In the genomic region with DNA sequence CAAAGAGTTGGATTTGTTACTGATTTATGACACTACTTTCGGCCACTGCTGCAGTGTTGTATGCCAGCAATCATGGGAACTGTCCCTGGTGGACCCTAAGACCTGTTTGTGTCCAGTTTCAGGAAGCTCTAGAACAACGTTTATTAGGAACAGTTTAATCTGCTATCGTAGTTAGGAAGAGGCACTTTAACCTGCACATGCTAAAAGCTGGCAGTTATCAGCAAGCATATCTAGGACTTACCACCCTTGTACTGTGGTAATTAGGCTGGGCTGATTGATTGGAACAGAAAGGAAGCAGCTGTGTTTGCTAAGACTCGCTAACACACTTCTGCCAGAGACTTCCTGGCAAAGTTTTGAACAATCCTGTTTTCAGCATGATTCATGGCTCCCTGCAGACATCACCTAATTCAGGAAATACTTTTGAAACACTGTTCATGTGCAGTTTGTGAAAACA, we compare ENCODE assay signal across 8 cellular contexts. TPM values are rescaled to one million over a fixed set of nuclear protein-coding genes. Genes with fewer than 3 reads are reported as not detected.
DNase-seq lines count a peak whose midpoint lies in the region; ATAC-seq and TF ChIP-seq lines count a peak whose summit lies in the region.
"Not testable (repeated sequence)": the region's sequence is repeated elsewhere in the genome, so short reads cannot be mapped to it uniquely, and the experiment has no call there.

No MANE protein-coding gene starts in this region.

- H3K27ac Mint-ChIP-seq in activated T-helper 17 cell treated with anti-CD3 and anti-CD28 coated beads, Interleukin-2, amount 50 U/mL, for 72 hours: peak overlapping the region; percentile 52

- H3K36me3 ChIP-seq in A673 (ENCODE audit: insufficient read depth, low read length, poor library complexity, severe bottlenecking); PC-3 (ENCODE audit: low read depth, low read length): not testable (repeated sequence)
- H3K36me3 ChIP-seq in trophoblast cell (ENCODE audit: control insufficient read depth in 1 of 2, insufficient read depth in 2 of 2, low read length in 2 of 2): peaks cover 12 to 26% of the 10 kb centered on the region in 2 experiments

- CTCF ChIA-PET in A673 (lab: Charles Lee); PC-3 (lab: Charles Lee): not testable (repeated sequence)

- BruUV-seq in A673 (replicated peaks; lab: Mats Ljungman, UMichigan); PC-3 (replicated peaks; lab: Mats Ljungman, UMichigan): not testable (repeated sequence)

- POLR2A ChIA-PET in A673 (lab: Charles Lee; ENCODE audit: low non-redundant PET); PC-3 (lab: Charles Lee; ENCODE audit: unreplicated experiment): not testable (repeated sequence)

- DNase-seq in A673 (ENCODE audit: low spot score) (peak; percentile 75), GF-D8 (lab: John Stamatoyannopoulos, UW) (peak; percentile 78), NCI-H1105 treated with DMSO at 0.1 percent for 48 hours (lab: John Stamatoyannopoulos, UW) (peak; percentile 77), PC-3 (peak; percentile 69), kidney glomerular epithelial cell (lab: John Stamatoyannopoulos, UW) (peak; percentile 19), trophoblast cell (peak; percentile 31 to 61)

- H3F3A ChIP-seq in PC-3 (ENCODE audit: low read length, unreplicated experiment): not testable (repeated sequence)

- not testable (repeated sequence) for H4K8ac ChIP-seq in trophoblast cell (ENCODE audit: low read depth, low read length)

- not testable (repeated sequence) for H3K79me2 ChIP-seq in PC-3 (ENCODE audit: low read length); trophoblast cell (ENCODE audit: control insufficient read depth, insufficient read depth, low read length, poor library complexity)

- H3K9me3 ChIP-seq in A673 (ENCODE audit: low read depth, low read length, poor library complexity, severe bottlenecking); PC-3 (ENCODE audit: low read length); trophoblast cell (ENCODE audit: insufficient read depth, low read depth, low read length): not testable (repeated sequence)

- H3K9me2 ChIP-seq in PC-3 (replicated peaks; ENCODE audit: low read length): not testable (repeated sequence)

- peak overlapping the region; percentile 59 for H3K4me2 ChIP-seq in PC-3 (ENCODE audit: low read length)
- not testable (repeated sequence) for H3K4me2 ChIP-seq in trophoblast cell (ENCODE audit: low read length)

- H3K4ac ChIP-seq in trophoblast cell (ENCODE audit: low read depth, low read length): not testable (repeated sequence)

- not testable (repeated sequence) for H4K12ac ChIP-seq in trophoblast cell (ENCODE audit: low read depth, low read length)

- not testable (repeated sequence) for H3K27me3 Mint-ChIP-seq in activated T-helper 17 cell treated with anti-CD3 and anti-CD28 coated beads, Interleukin-2, amount 50 U/mL, for 72 hours

- peaks cover 16% of the 10 kb centered on the region for H3K4me1 ChIP-seq in A673 (ENCODE audit: insufficient read depth, low read length, poor library complexity, severe bottlenecking)
- peaks cover 12% of the 10 kb centered on the region for H3K4me1 ChIP-seq in PC-3 (ENCODE audit: insufficient read depth, low read length)
- H3K4me1 ChIP-seq in trophoblast cell (ENCODE audit: control insufficient read depth in 1 of 2, insufficient read depth in 2 of 2, low read length in 2 of 2): not testable (repeated sequence)

- not testable (repeated sequence) for H3K4me3 Mint-ChIP-seq in activated T-helper 17 cell treated with anti-CD3 and anti-CD28 coated beads, Interleukin-2, amount 50 U/mL, for 72 hours

- not testable (repeated sequence) for H3K4me1 Mint-ChIP-seq in activated T-helper 17 cell treated with anti-CD3 and anti-CD28 coated beads, Interleukin-2, amount 50 U/mL, for 72 hours

- not testable (repeated sequence) for H4K91ac ChIP-seq in trophoblast cell (ENCODE audit: low read depth, low read length)

- WGBS in trophoblast cell (ENCODE audit: extremely low coverage, insufficient coverage, insufficient read length): no CpG with 5 or more reads among the region's 4 CpGs

- not testable (repeated sequence) for H3K18ac ChIP-seq in trophoblast cell (ENCODE audit: low read length)

- peaks cover 84% of the 10 kb centered on the region for H3K36me3 Mint-ChIP-seq in activated T-helper 17 cell treated with anti-CD3 and anti-CD28 coated beads, Interleukin-2, amount 50 U/mL, for 72 hours (ENCODE audit: low read depth)

- H3K27me3 ChIP-seq in A673 (replicated peaks; ENCODE audit: insufficient read depth, low read depth, low read length, poor library complexity); PC-3 (ENCODE audit: low read length); trophoblast cell (ENCODE audit: insufficient read depth, low read length): not testable (repeated sequence)

- H3K27ac ChIP-seq in A673 (ENCODE audit: low read depth, low read length, poor library complexity, severe bottlenecking); PC-3 (ENCODE audit: low read length); trophoblast cell (ENCODE audit: low read depth, low read length): not testable (repeated sequence)

- H3K14ac ChIP-seq in trophoblast cell (ENCODE audit: low read length): not testable (repeated sequence)

- not testable (repeated sequence) for H2BK12ac ChIP-seq in trophoblast cell (ENCODE audit: low read length)

- not testable (repeated sequence) for H2AK5ac ChIP-seq in trophoblast cell (ENCODE audit: low read length)

- H3K4me3 ChIP-seq in A673 (ENCODE audit: low read depth, low read length, poor library complexity, severe bottlenecking); trophoblast cell (ENCODE audit: low read depth, low read length): not testable (repeated sequence)
- peak overlapping the region; percentile 9; the same call in 1 of the 2 replicates for H3K4me3 ChIP-seq in PC-3 (ENCODE audit: low read length)

- H3K79me1 ChIP-seq in trophoblast cell (ENCODE audit: low read length): not testable (repeated sequence)

- not testable (repeated sequence) for H2BK5ac ChIP-seq in trophoblast cell (ENCODE audit: low read depth, low read length, poor library complexity)

- ATAC-seq in PC-3: peak; percentile 90
- ATAC-seq in activated T-helper 17 cell treated with anti-CD3 and anti-CD28 coated beads, Interleukin-2, amount 50 U/mL, for 72 hours (replicated peaks): not testable (repeated sequence)
- peak; percentile 83 for ATAC-seq in esophagus mucosa

- H3K23ac ChIP-seq in trophoblast cell (ENCODE audit: low read length): not testable (repeated sequence)

- H2AFZ ChIP-seq in PC-3 (ENCODE audit: low read length); trophoblast cell (ENCODE audit: insufficient read depth, low read length, poor library complexity): not testable (repeated sequence)

- not testable (repeated sequence) for H4K20me1 ChIP-seq in PC-3 (ENCODE audit: low read length)

- intact Hi-C loops in A673 (cut with micrococcal nuclease; ENCODE audit: unreplicated experiment); PC-3 (cut with micrococcal nuclease): not testable (repeated sequence)

- not testable (repeated sequence) for TF ChIP-seq CTCF in A673 (conservative IDR thresholded peaks at IDR 0.05; ENCODE audit: low read depth, low read length); PC-3 (conservative IDR thresholded peaks at IDR 0.05; ENCODE audit: low read depth, low read length)

- not testable (repeated sequence) for H3K9me3 Mint-ChIP-seq in activated T-helper 17 cell treated with anti-CD3 and anti-CD28 coated beads, Interleukin-2, amount 50 U/mL, for 72 hours

- H2BK120ac ChIP-seq in trophoblast cell (ENCODE audit: insufficient read depth, low read length, poor library complexity): not testable (repeated sequence)

- not testable (repeated sequence) for H3K9ac ChIP-seq in PC-3 (ENCODE audit: low read length); trophoblast cell (ENCODE audit: low read length)

RNA-seq across cellular contexts. Expression of a gene that starts 41.1 kb away (rescaled TPM):
- total RNA-seq in A673 (2021) (78.2 and 92.3 TPM in 2 replicates), PC-3 (2014; rRNA removed) (39.9 and 42.2 TPM in 2 replicates), esophagus mucosa (39.2 TPM)
- 10 to 100 TPM; 54.8 to 81.6 TPM for total RNA-seq in activated T-helper 17 cell treated with anti-CD3 and anti-CD28 coated beads, Interleukin-2, amount 50 U/mL, for 72 hours
- 25.8 and 26.0 TPM in 2 replicates for polyA plus RNA-seq in trophoblast cell (2013)

Comparison
In these comparisons a context has a peak if more than half of its experiments do, and no peak if none do; other contexts are left out.
1. DNase-seq: peak in every context shown above with its lines; median percentile 78 in GF-D8; 77 in NCI-H1105 treated with DMSO at 0.1 percent for 48 hours; 75 in A673; 69 in PC-3; 46 in trophoblast cell; 19 in kidney glomerular epithelial cell.